8 cellular contexts compared by ENCODE assay signal in the genomic region with DNA sequence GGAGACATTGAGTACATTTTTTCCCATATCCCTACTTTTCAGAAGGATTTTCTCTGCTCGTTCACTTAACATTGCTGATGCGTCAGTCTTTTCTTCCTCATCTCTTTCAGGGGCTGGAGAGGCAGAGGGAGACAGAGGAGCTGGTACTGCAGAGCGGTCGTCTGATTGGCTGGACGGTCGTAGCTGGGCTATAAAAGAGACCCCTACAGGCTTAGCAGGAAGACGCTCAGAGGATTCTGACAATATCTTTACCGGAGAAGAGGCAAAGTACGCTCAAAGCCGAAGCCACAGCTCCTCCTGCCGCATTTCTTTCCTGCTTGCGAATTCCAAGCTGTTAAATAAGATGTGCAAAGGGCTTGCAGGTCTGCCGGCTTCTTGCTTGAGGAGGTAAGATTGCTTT. TPM values are rescaled to one million over a fixed set of nuclear protein-coding genes. Genes with fewer than 3 reads are reported as not detected.
A peak's percentile ranks its signal among the peaks of the same experiment; 100 is the strongest.
DNase-seq lines count a peak whose midpoint lies in the region; TF ChIP-seq lines count a peak whose summit lies in the region.

Gene RGS4 (plus strand): TSS at position 220 of the 400 bp plus-strand sequence. CDS start 124 bp downstream, at position 344.

- peak within 1 kb of the TSS; percentile 39 for H3K27ac ChIP-seq in mesenchymal stem cell (ENCODE audit: low read length, poor library complexity, severe bottlenecking)
- H3K27ac ChIP-seq in vagina, result peak within 1 kb of the TSS; percentile 15

- no peak within 1 kb of the TSS for H2AFZ ChIP-seq in mesenchymal stem cell (ENCODE audit: low read depth, low read length)

- intact Hi-C loops in vagina (cut with DNase I), result no loop called here
- intact Hi-C loops in activated CD4-positive, alpha-beta memory T cell treated with anti-CD3 and anti-CD28 coated beads for 36 hours (cut with micrococcal nuclease), result no loop called here

- peak within 1 kb of the TSS; percentile 57 for H3K27ac Mint-ChIP-seq in endothelial cell (ENCODE audit: unreplicated experiment)
- H3K27ac Mint-ChIP-seq in activated CD4-positive, alpha-beta memory T cell treated with anti-CD3 and anti-CD28 coated beads for 36 hours, result no peak within 1 kb of the TSS

- H3K4me1 ChIP-seq in mesenchymal stem cell (ENCODE audit: control insufficient read depth, insufficient read depth, low read depth, low read length), result no peaks in the 10 kb centered on the region
- no peaks in the 10 kb centered on the region for H3K4me1 ChIP-seq in vagina

- H3K14ac ChIP-seq in mesenchymal stem cell (ENCODE audit: low read length in 2 of 2), result no peak within 1 kb of the TSS

- H2AK5ac ChIP-seq in mesenchymal stem cell (ENCODE audit: low read length, severe bottlenecking), result no peak within 1 kb of the TSS

- no peak within 1 kb of the TSS for H3K4ac ChIP-seq in mesenchymal stem cell (ENCODE audit: low read depth in 1 of 2, low read length in 2 of 2)

- peak within 1 kb of the TSS; percentile 97 for H3K9ac ChIP-seq in mesenchymal stem cell (ENCODE audit: low read length)

- peak within 1 kb of the TSS; percentile 76 for H3K4me3 Mint-ChIP-seq in endothelial cell (ENCODE audit: unreplicated experiment)
- no peak within 1 kb of the TSS for H3K4me3 Mint-ChIP-seq in activated CD4-positive, alpha-beta memory T cell treated with anti-CD3 and anti-CD28 coated beads for 36 hours

- no peak within 1 kb of the TSS for H2BK12ac ChIP-seq in mesenchymal stem cell (ENCODE audit: low read length in 2 of 2)

- no peaks in the 10 kb centered on the region for H3K9me3 Mint-ChIP-seq in endothelial cell (ENCODE audit: unreplicated experiment)
- H3K9me3 Mint-ChIP-seq in activated CD4-positive, alpha-beta memory T cell treated with anti-CD3 and anti-CD28 coated beads for 36 hours, result no peaks in the 10 kb centered on the region

- CTCF ChIA-PET in activated CD4-positive, alpha-beta memory T cell treated with anti-CD3 and anti-CD28 coated beads for 36 hours (lab: Charles Lee), result interaction anchor here (0.5 to 6.5 kb wide), 3 partner anchors 215 to 431 kb away, joined by 3 to 40 read pairs (median 4); no protein-coding TSS in a partner anchor

- no peak for TF ChIP-seq POLR2A in vagina (IDR thresholded peaks at IDR 0.05)

- H3K9me3 ChIP-seq in mesenchymal stem cell (ENCODE audit: control insufficient read depth, low read length), result no peaks in the 10 kb centered on the region
- no peaks in the 10 kb centered on the region for H3K9me3 ChIP-seq in vagina

- H2BK120ac ChIP-seq in mesenchymal stem cell (ENCODE audit: low read depth, low read length), result no peak within 1 kb of the TSS

- POLR2A ChIA-PET in activated CD4-positive, alpha-beta memory T cell treated with anti-CD3 and anti-CD28 coated beads for 36 hours (lab: Charles Lee), result no interaction called here

- H3K27me3 Mint-ChIP-seq in endothelial cell (ENCODE audit: unreplicated experiment), result peaks cover 3% of the 10 kb centered on the region
- H3K27me3 Mint-ChIP-seq in activated CD4-positive, alpha-beta memory T cell treated with anti-CD3 and anti-CD28 coated beads for 36 hours, result peaks cover 26% of the 10 kb centered on the region

- H3K4me1 Mint-ChIP-seq in endothelial cell (ENCODE audit: unreplicated experiment), result peaks cover 26% of the 10 kb centered on the region
- H3K4me1 Mint-ChIP-seq in activated CD4-positive, alpha-beta memory T cell treated with anti-CD3 and anti-CD28 coated beads for 36 hours (ENCODE audit: low read depth), result no peaks in the 10 kb centered on the region

- H3K36me3 Mint-ChIP-seq in endothelial cell (ENCODE audit: low read depth, unreplicated experiment), result peaks cover 6% of the 10 kb centered on the region
- H3K36me3 Mint-ChIP-seq in activated CD4-positive, alpha-beta memory T cell treated with anti-CD3 and anti-CD28 coated beads for 36 hours, result no peaks in the 10 kb centered on the region

- H3K18ac ChIP-seq in mesenchymal stem cell (ENCODE audit: low read depth in 1 of 2, low read length in 2 of 2), result no peak within 1 kb of the TSS

- WGBS in mesenchymal stem cell, result 0% methylated on average over 10 of the region's 13 CpGs

- peak within 1 kb of the TSS; percentile 59 for H3K4me2 ChIP-seq in mesenchymal stem cell (ENCODE audit: low read length, poor library complexity, severe bottlenecking)

- no peak within 1 kb of the TSS for H2BK5ac ChIP-seq in mesenchymal stem cell (ENCODE audit: low read depth, low read length, poor library complexity, severe bottlenecking)

- H3K23ac ChIP-seq in mesenchymal stem cell (ENCODE audit: low read length in 2 of 2), result no peak within 1 kb of the TSS

- peak; percentile 16 for TF ChIP-seq CTCF in endothelial cell (IDR thresholded peaks at IDR 0.05; ENCODE audit: unreplicated experiment)
- TF ChIP-seq CTCF in vagina (IDR thresholded peaks at IDR 0.05), result peak in 1 of 3 experiments; percentile 30

- peak; percentile 91 for DNase-seq in Daoy (ENCODE audit: low read depth)
- peak; percentile 75 for DNase-seq in NCI-H774 (lab: John Stamatoyannopoulos, UW)
- DNase-seq in endothelial cell (ENCODE audit: low spot score), result peak; percentile 65
- DNase-seq in mesenchymal stem cell, result peak; percentile 94
- DNase-seq in vagina (ENCODE audit: extremely low spot score in 2 of 2), result no peak
- no peak for DNase-seq in activated CD4-positive, alpha-beta memory T cell treated with anti-CD3 and anti-CD28 coated beads for 36 hours
- DNase-seq in NCI-H1694 treated with DMSO at 0.1 percent for 48 hours (lab: John Stamatoyannopoulos, UW), result no peak
- DNase-seq in cortex of kidney (lab: John Stamatoyannopoulos, UW), result no peak

- H2BK15ac ChIP-seq in mesenchymal stem cell (ENCODE audit: low read depth, poor library complexity, severe bottlenecking), result no peak within 1 kb of the TSS

- no peaks in the 10 kb centered on the region for H3K27me3 ChIP-seq in mesenchymal stem cell (ENCODE audit: control insufficient read depth in 1 of 2, insufficient read depth in 1 of 2, low read length in 2 of 2)
- H3K27me3 ChIP-seq in vagina, result no peaks in the 10 kb centered on the region

- peaks cover under 1% of the 10 kb centered on the region for H3K79me1 ChIP-seq in mesenchymal stem cell (replicated peaks; ENCODE audit: low read length, poor library complexity, severe bottlenecking)

- H3K4me3 ChIP-seq in mesenchymal stem cell (ENCODE audit: insufficient read depth in 1 of 2, low read depth in 1 of 2, low read length in 2 of 2), result peak within 1 kb of the TSS in 1 of 2 experiments; percentile 93
- H3K4me3 ChIP-seq in vagina, result peak within 1 kb of the TSS; percentile 14 to 26

- peaks cover 2 to 20% of the 10 kb centered on the region in 2 experiments for H3K36me3 ChIP-seq in mesenchymal stem cell (ENCODE audit: control insufficient read depth in 1 of 2, insufficient read depth in 2 of 2, low read depth in 1 of 2, low read length in 2 of 2)
- no peaks in the 10 kb centered on the region for H3K36me3 ChIP-seq in vagina

- H4K8ac ChIP-seq in mesenchymal stem cell (ENCODE audit: low read length), result no peak within 1 kb of the TSS

- H4K91ac ChIP-seq in mesenchymal stem cell (ENCODE audit: low read length), result no peak within 1 kb of the TSS

RNA-seq across cellular contexts. Expression of gene RGS4, which starts in this region (rescaled TPM):
- 68.6 and 81.8 TPM in 2 replicates for total RNA-seq in Daoy (2014; rRNA removed; shearing (Covaris generic))
- total RNA-seq in endothelial cell (ENCODE audit: unreplicated experiment), result 15.2 TPM
- 15.6 TPM for polyA plus RNA-seq in mesenchymal stem cell (2013, experiment 1 of 2)
- polyA plus RNA-seq in mesenchymal stem cell (2013, experiment 2 of 2), result 14.8 TPM
- 6.9 TPM for total RNA-seq in vagina
- total RNA-seq in activated CD4-positive, alpha-beta memory T cell treated with anti-CD3 and anti-CD28 coated beads for 36 hours, result not detected

Comparison
In these comparisons a context has a peak if more than half of its experiments do, and no peak if none do; other contexts are left out.
1. DNase-seq: peak in Daoy (single experiment), NCI-H774 (single experiment), endothelial cell (single experiment) and mesenchymal stem cell (single experiment); none in vagina (0 of 2), activated CD4-positive, alpha-beta memory T cell treated with anti-CD3 and anti-CD28 coated beads for 36 hours (single experiment), NCI-H1694 treated with DMSO at 0.1 percent for 48 hours (single experiment) and cortex of kidney (single experiment).